ENCODE assay signal across 8 cellular contexts in genomic region chr22:20523118-20523983, GRCh38. TPM values are rescaled to one million over a fixed set of nuclear protein-coding genes. Genes with fewer than 3 reads are reported as not detected.
DNase-seq lines count a peak whose midpoint lies in the region; ATAC-seq and TF ChIP-seq lines count a peak whose summit lies in the region.

No MANE protein-coding gene starts in this region.

- TF ChIP-seq CTCF in osteocyte (IDR thresholded peaks at IDR 0.05), result no peak

- peak; percentile 26 for ATAC-seq in effector memory CD8-positive, alpha-beta T cell (replicated peaks)
- no peak for ATAC-seq in GM19023 (IDR thresholded peaks at IDR 0.05; ENCODE audit: unreplicated experiment)

- peak; percentile 78 for DNase-seq in GM04504 (ENCODE audit: low read depth)
- DNase-seq in RPMI8226, result peak; percentile 35
- no peak for DNase-seq in effector memory CD8-positive, alpha-beta T cell
- no peak for DNase-seq in osteocyte (ENCODE audit: extremely low spot score, unreplicated experiment)
- DNase-seq in inferior parietal cortex (ENCODE audit: extremely low spot score), result no peak
- DNase-seq in NCI-H69 (lab: John Stamatoyannopoulos, UW), result no peak
- DNase-seq in mesenteric fat pad (ENCODE audit: low spot score), result no peak

- no peaks in the 10 kb centered on the region for H3K9me3 Mint-ChIP-seq in effector memory CD8-positive, alpha-beta T cell
- no peaks in the 10 kb centered on the region for H3K9me3 Mint-ChIP-seq in osteocyte (ENCODE audit: unreplicated experiment)

- peaks cover 54 to 67% of the 10 kb centered on the region in 2 donors for H3K4me1 Mint-ChIP-seq in effector memory CD8-positive, alpha-beta T cell (ENCODE audit: low read depth in 2 of 2)
- peaks cover 56% of the 10 kb centered on the region for H3K4me1 Mint-ChIP-seq in osteocyte (ENCODE audit: unreplicated experiment)

- peak overlapping the region; percentile 68 to 90 for H3K27ac Mint-ChIP-seq in effector memory CD8-positive, alpha-beta T cell
- H3K27ac Mint-ChIP-seq in osteocyte (ENCODE audit: unreplicated experiment), result peak overlapping the region; percentile 87

- H3K27me3 Mint-ChIP-seq in effector memory CD8-positive, alpha-beta T cell, result no peaks in the 10 kb centered on the region
- no peaks in the 10 kb centered on the region for H3K27me3 Mint-ChIP-seq in osteocyte (ENCODE audit: unreplicated experiment)

- peak overlapping the region; percentile 59 to 70 for H3K4me3 Mint-ChIP-seq in effector memory CD8-positive, alpha-beta T cell
- H3K4me3 Mint-ChIP-seq in osteocyte (ENCODE audit: unreplicated experiment), result no peak overlapping the region

- H3K36me3 Mint-ChIP-seq in effector memory CD8-positive, alpha-beta T cell (ENCODE audit: insufficient read depth), result peaks cover 62% of the 10 kb centered on the region
- peaks cover 21% of the 10 kb centered on the region for H3K36me3 Mint-ChIP-seq in osteocyte (ENCODE audit: unreplicated experiment)

RNA-seq across cellular contexts. Expression of gene MED15, which starts 15.9 kb away (rescaled TPM):
- 104 TPM in 2 replicates for total RNA-seq in osteocyte
- total RNA-seq in mesenteric fat pad, result 104 TPM

RNA-seq across cellular contexts. Expression of gene KLHL22, which starts 27.8 kb away (rescaled TPM):
- total RNA-seq in osteocyte (44.7 and 46.3 TPM in 2 replicates), mesenteric fat pad (24.9 TPM)

Comparison
In these comparisons a context has a peak if more than half of its experiments do, and no peak if none do; other contexts are left out.
1. DNase-seq: peak in GM04504 (single experiment) and RPMI8226 (single experiment); none in effector memory CD8-positive, alpha-beta T cell (0 of 3), osteocyte (single experiment), inferior parietal cortex (single experiment), NCI-H69 (single experiment) and mesenteric fat pad (single experiment).